In genomic region chr11:68020575-68020974, GRCh38 we compare ENCODE assay signal across 13 cellular contexts. TPM values are rescaled to one million over a fixed set of nuclear protein-coding genes. Genes with fewer than 3 reads are reported as not detected.
DNase-seq lines count a peak whose midpoint lies in the region; ATAC-seq and TF ChIP-seq lines count a peak whose summit lies in the region.
"Had no signal": no experiment of that assay in that cellular context is flagged by ENCODE, and none has a peak within 500 bp of the region (broad histone marks: within the 10 kb centered on the region; RNA-seq: fewer than 3 reads in every experiment).

No MANE protein-coding gene starts in this region.

- H3K9me3 Mint-ChIP-seq in HFFc6 (no peaks in the 10 kb centered on the region), WTC11 (no peaks in the 10 kb centered on the region)
- no peaks in the 10 kb centered on the region for H3K9me3 Mint-ChIP-seq in activated T-cell treated with anti-CD3 and anti-CD28 coated beads, Interleukin-2, amount 50 U/mL, for 24 hours

- H3K27me3 Mint-ChIP-seq in HFFc6 (ENCODE audit: insufficient read depth) (peaks cover 20% of the 10 kb centered on the region), WTC11 (ENCODE audit: low read depth) (no peaks in the 10 kb centered on the region)
- H3K27me3 Mint-ChIP-seq in activated T-cell treated with anti-CD3 and anti-CD28 coated beads, Interleukin-2, amount 50 U/mL, for 24 hours: no peaks in the 10 kb centered on the region

- TF ChIP-seq CTCF in HFFc6 (IDR thresholded peaks at IDR 0.05): peak; percentile 69
- peak; percentile 44; the same call in 1 of the 2 replicates for TF ChIP-seq CTCF in WTC11 (IDR thresholded peaks at IDR 0.05)

- DNase-seq in ACHN: peak; percentile 45
- no peak for DNase-seq in HFFc6
- DNase-seq in WTC11 (ENCODE audit: low spot score): peak; percentile 67
- no peak for DNase-seq in right cardiac atrium
- DNase-seq in activated T-cell treated with anti-CD3 and anti-CD28 coated beads, Interleukin-2, amount 50 U/mL, for 24 hours: no peak
- DNase-seq in effector CD4-positive, alpha-beta T cell: no peak
- DNase-seq in NCI-H1105 treated with DMSO at 0.1 percent for 48 hours (lab: John Stamatoyannopoulos, UW): no peak
- DNase-seq: activated CD4-positive, alpha-beta T cell treated with anti-CD3 and anti-CD28 coated beads, Interleukin-2, amount 50 U/mL, for 48 hours; DND-41; effector CD8-positive, alpha-beta T cell; NCI-H187 had no signal

- H3K4me1 ChIP-seq in right cardiac atrium (ENCODE audit: control insufficient read depth, insufficient read depth, low read length): peaks cover 5% of the 10 kb centered on the region

- H3K36me3 Mint-ChIP-seq in HFFc6 (ENCODE audit: low read depth) (peaks cover 18% of the 10 kb centered on the region), WTC11 (no peaks in the 10 kb centered on the region)
- peaks cover 8% of the 10 kb centered on the region for H3K36me3 Mint-ChIP-seq in activated T-cell treated with anti-CD3 and anti-CD28 coated beads, Interleukin-2, amount 50 U/mL, for 24 hours (ENCODE audit: low read depth)

- H3K27ac Mint-ChIP-seq in HFFc6: peak overlapping the region; percentile 55
- H3K27ac Mint-ChIP-seq in WTC11: no peak overlapping the region
- H3K27ac Mint-ChIP-seq in activated T-cell treated with anti-CD3 and anti-CD28 coated beads, Interleukin-2, amount 50 U/mL, for 24 hours: no peak overlapping the region

- no peak overlapping the region for H3K27ac ChIP-seq in right cardiac atrium (ENCODE audit: low read length)
- H3K27ac ChIP-seq: neutrophil had no signal

- in situ Hi-C loops in ACHN (cut with HindIII; ENCODE audit: low pct_ligation_motif_present, low pct_unique_long_range_greater_than_20kb, low sequenced_read_pairs): no loop called here

- H3K4me1 Mint-ChIP-seq in HFFc6 (ENCODE audit: low read depth): peaks cover 35% of the 10 kb centered on the region
- H3K4me1 Mint-ChIP-seq in WTC11: peaks cover 8% of the 10 kb centered on the region
- H3K4me1 Mint-ChIP-seq in activated T-cell treated with anti-CD3 and anti-CD28 coated beads, Interleukin-2, amount 50 U/mL, for 24 hours (ENCODE audit: low read depth): no peaks in the 10 kb centered on the region

- no peaks in the 10 kb centered on the region for H3K9me3 ChIP-seq in right cardiac atrium (ENCODE audit: control insufficient read depth, low read length)
- H3K9me3 ChIP-seq: neutrophil had no signal

- CTCF ChIA-PET in WTC11 (lab: Charles Lee): interaction anchor here (0.5 to 2.2 kb wide), 8 partner anchors 10 to 196 kb away, joined by 3 to 8 read pairs (median 4); partner anchors contain the start of genes ALDH3B1 and NDUFS8

- H3K4me3 ChIP-seq in right cardiac atrium (ENCODE audit: low read length): no peak overlapping the region

- H3K27me3 ChIP-seq in right cardiac atrium (ENCODE audit: control insufficient read depth, insufficient read depth): no peaks in the 10 kb centered on the region
- H3K27me3 ChIP-seq: neutrophil had no signal

- H3K4me3 Mint-ChIP-seq in HFFc6 (no peak overlapping the region), WTC11 (no peak overlapping the region)
- no peak overlapping the region for H3K4me3 Mint-ChIP-seq in activated T-cell treated with anti-CD3 and anti-CD28 coated beads, Interleukin-2, amount 50 U/mL, for 24 hours

- intact Hi-C loops in right cardiac atrium (cut with DNase I): loop anchor here in 1 of 4 donors (10.0 kb wide), 1 partner anchor 184 kb away; no protein-coding TSS in a partner anchor

- peak; percentile 79 for ATAC-seq in WTC11
- peak; percentile 14 to 17 for ATAC-seq in right cardiac atrium
- no peak for ATAC-seq in HG03457 (IDR thresholded peaks at IDR 0.05; ENCODE audit: unreplicated experiment)

- 43% methylated on average over 11 of the region's 11 CpGs for WGBS in right cardiac atrium

- POLR2A ChIA-PET in WTC11 (lab: Charles Lee): no interaction called here

TF ChIP-seq in WTC11, 78 proteins besides CTCF, POLR2A, EP300 and RAD21:
- TF ChIP-seq, protein P1, sequence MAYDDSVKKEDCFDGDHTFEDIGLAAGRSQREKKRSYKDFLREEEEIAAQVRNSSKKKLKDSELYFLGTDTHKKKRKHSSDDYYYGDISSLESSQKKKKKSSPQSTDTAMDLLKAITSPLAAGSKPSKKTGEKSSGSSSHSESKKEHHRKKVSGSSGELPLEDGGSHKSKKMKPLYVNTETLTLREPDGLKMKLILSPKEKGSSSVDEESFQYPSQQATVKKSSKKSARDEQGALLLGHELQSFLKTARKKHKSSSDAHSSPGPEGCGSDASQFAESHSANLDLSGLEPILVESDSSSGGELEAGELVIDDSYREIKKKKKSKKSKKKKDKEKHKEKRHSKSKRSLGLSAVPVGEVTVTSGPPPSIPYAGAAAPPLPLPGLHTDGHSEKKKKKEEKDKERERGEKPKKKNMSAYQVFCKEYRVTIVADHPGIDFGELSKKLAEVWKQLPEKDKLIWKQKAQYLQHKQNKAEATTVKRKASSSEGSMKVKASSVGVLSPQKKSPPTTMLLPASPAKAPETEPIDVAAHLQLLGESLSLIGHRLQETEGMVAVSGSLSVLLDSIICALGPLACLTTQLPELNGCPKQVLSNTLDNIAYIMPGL (CRISPR knock-in tag; IDR thresholded peaks at IDR 0.05): 0 out of 2 replicates have a peak, but pooled peaks have one; percentile 41
- no peak for TF ChIP-seq ZNF219 (CRISPR knock-in tag; IDR thresholded peaks at IDR 0.05; ENCODE audit: borderline replicate concordance)
- 0 out of 2 replicates have a peak, but pooled peaks have one; percentile 29 for TF ChIP-seq ARID4B (CRISPR knock-in tag; IDR thresholded peaks at IDR 0.05; ENCODE audit: borderline replicate concordance)
- TF ChIP-seq ZNF121 (CRISPR knock-in tag; IDR thresholded peaks at IDR 0.05): 0 out of 2 replicates have a peak, but pooled peaks have one; percentile 56
- TF ChIP-seq, protein P2, sequence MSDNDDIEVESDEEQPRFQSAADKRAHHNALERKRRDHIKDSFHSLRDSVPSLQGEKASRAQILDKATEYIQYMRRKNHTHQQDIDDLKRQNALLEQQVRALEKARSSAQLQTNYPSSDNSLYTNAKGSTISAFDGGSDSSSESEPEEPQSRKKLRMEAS (CRISPR knock-in tag; IDR thresholded peaks at IDR 0.05): 0 out of 2 replicates have a peak, but pooled peaks have one; percentile 24
TF ChIP-seq in WTC11: peak in this region for 4.

RNA-seq across cellular contexts. Expression of gene NDUFS8, which starts 9.9 kb away (rescaled TPM):
- 100 to 1,000 TPM; 221 to 236 (median 223) TPM for total RNA-seq in HFFc6 (2021; fragmentation: NEBNext Ultra II Directional; extraction: Animal tissue kit (Norgen Biotek cat#: 25700))
- total RNA-seq in WTC11 (2021): 221 to 247 TPM (median 240 TPM) in 3 replicates
- 100 to 1,000 TPM; 334 to 454 (median 391) TPM for total RNA-seq in right cardiac atrium
- 642 TPM for polyA plus RNA-seq in right cardiac atrium

RNA-seq across cellular contexts. Expression of gene ALDH3B1, which starts 10.4 kb away (rescaled TPM):
- total RNA-seq in HFFc6 (2021; fragmentation: NEBNext Ultra II Directional; extraction: Animal tissue kit (Norgen Biotek cat#: 25700)): 10 to 100 TPM; 29.5 to 47.4 (median 43.4) TPM
- total RNA-seq in WTC11 (2021) (0.30 to 0.53 TPM (median 0.46 TPM) in 3 replicates), right cardiac atrium (1 to 10 TPM; 3.8 to 5.7 (median 4.9) TPM)
- 2.9 TPM for polyA plus RNA-seq in right cardiac atrium

RNA-seq across cellular contexts. Expression of gene UNC93B1, which starts 16.7 kb away (rescaled TPM):
- total RNA-seq in HFFc6 (2021; fragmentation: NEBNext Ultra II Directional; extraction: Animal tissue kit (Norgen Biotek cat#: 25700)): 10 to 100 TPM; 17.2 to 23.0 (median 19.9) TPM
- 27.7 to 29.7 TPM (median 27.9 TPM) in 3 replicates for total RNA-seq in WTC11 (2021)
- 10 to 100 TPM in 3 of 4 donors, 1 to 10 TPM in 1; 9.0 to 13.2 (median 11.9) TPM for total RNA-seq in right cardiac atrium
- polyA plus RNA-seq in right cardiac atrium: 6.9 TPM

RNA-seq across cellular contexts. Expression of gene TCIRG1, which starts 18.2 kb away (rescaled TPM):
- total RNA-seq in HFFc6 (2021; fragmentation: NEBNext Ultra II Directional; extraction: Animal tissue kit (Norgen Biotek cat#: 25700)): 100 to 1,000 TPM; 113 to 150 (median 131) TPM
- total RNA-seq in WTC11 (2021): 50.7 to 51.7 TPM (median 51.1 TPM) in 3 replicates
- 10 to 100 TPM; 23.4 to 40.2 (median 36.6) TPM for total RNA-seq in right cardiac atrium
- 38.3 TPM for polyA plus RNA-seq in right cardiac atrium

Comparison
In these comparisons a context has a peak if more than half of its experiments do, and no peak if none do; other contexts are left out.
1. DNase-seq: peak in ACHN (single experiment) and WTC11 (single experiment); none in HFFc6 (single experiment), right cardiac atrium (0 of 3), activated T-cell treated with anti-CD3 and anti-CD28 coated beads, Interleukin-2, amount 50 U/mL, for 24 hours (single experiment), effector CD4-positive, alpha-beta T cell (single experiment) and NCI-H1105 treated with DMSO at 0.1 percent for 48 hours (single experiment).
2. RNA of gene ALDH3B1, which starts 10.4 kb away (total RNA-seq): 29.5 to 47.4 TPM in HFFc6; 3.8 to 5.7 TPM in right cardiac atrium and 0.30 to 0.53 TPM in WTC11; every median in the first group is over 4 times any median in the second.